ENCODE assay signal across 17 cellular contexts in the genomic region with DNA sequence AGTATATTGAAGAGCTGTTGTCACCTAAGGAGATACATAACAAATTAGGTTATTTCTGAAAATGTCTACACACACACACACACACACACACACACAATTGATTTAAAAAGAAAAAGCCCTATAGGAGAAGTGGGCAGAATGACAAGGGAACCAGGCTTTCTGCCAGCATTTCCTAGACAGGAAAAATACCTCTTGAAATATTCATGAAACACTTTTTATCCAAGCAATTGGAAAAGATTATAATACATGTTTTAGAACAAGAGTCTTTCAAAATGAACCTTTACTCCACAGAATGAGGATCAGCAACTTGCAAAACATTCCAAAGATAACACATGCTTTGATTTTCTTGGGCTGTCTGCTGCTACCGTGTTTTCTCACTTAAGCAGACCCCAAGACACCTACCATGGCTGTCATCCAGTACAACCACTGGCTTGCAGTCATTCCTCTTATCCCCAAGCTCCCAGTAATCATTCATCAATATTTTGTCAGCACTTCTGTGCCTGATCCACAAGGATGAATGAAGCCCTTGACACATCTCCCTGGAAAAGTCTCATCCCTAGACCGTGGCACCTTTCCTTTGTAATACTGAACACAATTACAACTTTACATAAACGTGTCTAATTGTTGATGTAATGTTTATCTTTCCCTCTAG.
"Had no signal": no experiment of that assay in that cellular context is flagged by ENCODE, and none has a peak within 500 bp of the region (broad histone marks: within the 10 kb centered on the region; RNA-seq: fewer than 3 reads in every experiment).

No MANE protein-coding gene starts in this region.

- H3K36me3 ChIP-seq: gastroesophageal sphincter, heart right ventricle, thyroid gland, uterus had no signal

- H3K27me3 Mint-ChIP-seq: activated B cell treated with CpG ODN at 0.5 μM for 24 hours; activated naive CD8-positive, alpha-beta T cell had no signal

- ATAC-seq: gastroesophageal sphincter; heart right ventricle; left colon; stimulated activated effector memory CD8-positive, alpha-beta T cell treated with anti-CD3 and anti-CD28 coated beads, Interleukin-12 subunit alpha, Interleukin-12 subunit beta, amount 100 ng/mL, for 72 hours had no signal

- H3K36me3 Mint-ChIP-seq: activated naive CD8-positive, alpha-beta T cell; naive B cell; stimulated activated effector memory CD8-positive, alpha-beta T cell treated with anti-CD3 and anti-CD28 coated beads, Interleukin-12 subunit alpha, Interleukin-12 subunit beta, amount 100 ng/mL, for 72 hours had no signal

- H3K27ac Mint-ChIP-seq: activated B cell treated with CpG ODN at 0.5 μM for 24 hours; activated naive CD8-positive, alpha-beta T cell; naive B cell; stimulated activated effector memory CD8-positive, alpha-beta T cell treated with anti-CD3 and anti-CD28 coated beads, Interleukin-12 subunit alpha, Interleukin-12 subunit beta, amount 100 ng/mL, for 72 hours had no signal

- DNase-seq: activated B cell treated with CpG ODN at 0.5 μM for 24 hours; activated CD4-positive, alpha-beta T cell treated with anti-CD3 and anti-CD28 coated beads, Interleukin-2, amount 50 U/mL, for 1 hour; activated CD8-positive, alpha-beta memory T cell treated with anti-CD3 and anti-CD28 coated beads for 24 hours; activated gamma-delta T cell treated with Interleukin-2 at 50 U/mL for 16 hours; central memory CD4-positive, alpha-beta T cell; effector CD4-positive, alpha-beta T cell; heart right ventricle; left colon; naive B cell; thyroid gland; uterus had no signal

- H3K27ac ChIP-seq: coronary artery, gastroesophageal sphincter, heart right ventricle, parathyroid adenoma, thyroid gland, uterus had no signal

- H3K9me3 ChIP-seq: gastroesophageal sphincter, heart right ventricle, thyroid gland, uterus had no signal

- H3K4me1 ChIP-seq: gastroesophageal sphincter, heart right ventricle, thyroid gland, uterus had no signal

- H3K4me3 Mint-ChIP-seq: activated B cell treated with CpG ODN at 0.5 μM for 24 hours; activated naive CD8-positive, alpha-beta T cell; stimulated activated effector memory CD8-positive, alpha-beta T cell treated with anti-CD3 and anti-CD28 coated beads, Interleukin-12 subunit alpha, Interleukin-12 subunit beta, amount 100 ng/mL, for 72 hours had no signal

- H3K27me3 ChIP-seq: gastroesophageal sphincter, heart right ventricle, thyroid gland, uterus had no signal

- H3K4me1 Mint-ChIP-seq: activated B cell treated with CpG ODN at 0.5 μM for 24 hours; naive B cell; stimulated activated effector memory CD8-positive, alpha-beta T cell treated with anti-CD3 and anti-CD28 coated beads, Interleukin-12 subunit alpha, Interleukin-12 subunit beta, amount 100 ng/mL, for 72 hours had no signal

- H3K4me3 ChIP-seq: coronary artery, gastroesophageal sphincter, heart right ventricle, lung, thyroid gland, uterus had no signal
